ENCODE assay signal across 9 cellular contexts in genomic region chr12:47949441-47950341, GRCh38. TPM values are rescaled to one million over a fixed set of nuclear protein-coding genes. Genes with fewer than 3 reads are reported as not detected.
A peak's percentile ranks its signal among the peaks of the same experiment; 100 is the strongest.
DNase-seq lines count a peak whose midpoint lies in the region; ATAC-seq, FAIRE-seq and TF ChIP-seq lines count a peak whose summit lies in the region.
"Had no signal": no experiment of that assay in that cellular context is flagged by ENCODE, and none has a peak within 500 bp of the region (broad histone marks: within the 10 kb centered on the region; RNA-seq: fewer than 3 reads in every experiment).

No MANE protein-coding gene starts in this region.

- FAIRE-seq in GM12878 (lab: Jason Lieb, UNC), result peak; percentile 69

- H3K9me3 ChIP-seq in GM12878 (replicated peaks; ENCODE audit: control insufficient read depth, insufficient read depth, low read length), result no peaks in the 10 kb centered on the region
- H3K9me3 ChIP-seq in hepatocyte (ENCODE audit: low read depth), result no peaks in the 10 kb centered on the region
- H3K9me3 ChIP-seq in gastrocnemius medialis, result no peaks in the 10 kb centered on the region

- TF ChIP-seq POLR2A in GM12878 (IDR thresholded peaks at IDR 0.05; ENCODE audit: low read depth, low read length) (no peak), gastrocnemius medialis (IDR thresholded peaks at IDR 0.05) (no peak)

- no peak overlapping the region for H3K9ac ChIP-seq in GM12878 (ENCODE audit: control insufficient read depth, insufficient read depth, low read length)

- RAD21 ChIA-PET in GM12878 (lab: Charles Lee; ENCODE audit: unreplicated experiment), result interaction anchor here (0.9 to 1.9 kb wide), 11 partner anchors 15 to 298 kb away, joined by 3 to 11 read pairs (median 4); partner anchors contain the start of gene VDR

- H4K20me1 ChIP-seq in GM12878 (ENCODE audit: control insufficient read depth, insufficient read depth) (no peaks in the 10 kb centered on the region), hepatocyte (ENCODE audit: insufficient read depth, poor library complexity, severe bottlenecking) (no peaks in the 10 kb centered on the region)

- H3K4me2 ChIP-seq in GM12878 (ENCODE audit: control insufficient read depth, insufficient read depth) (no peak overlapping the region), hepatocyte (no peak overlapping the region)

- peak; percentile 37 for DNase-seq in AG09309 (ENCODE audit: low read depth)
- DNase-seq in NCI-H1436 (lab: John Stamatoyannopoulos, UW), result peak; percentile 61
- DNase-seq in T follicular helper cell (ENCODE audit: low read depth), result peak; percentile 25
- DNase-seq in GM12878 (ENCODE audit: low read depth, low spot score), result no peak
- peak; percentile 88 for DNase-seq in hepatocyte (ENCODE audit: low spot score)
- peak; percentile 29 to 58 for DNase-seq in gastrocnemius medialis
- no peak for DNase-seq in occipital lobe (lab: John Stamatoyannopoulos, UW)

- TF ChIP-seq RAD21 in GM12878 (IDR thresholded peaks at IDR 0.05; ENCODE audit: insufficient read depth, low read depth, low read length), result peak; percentile 76

- CTCF ChIA-PET in GM12878 (lab: Yijun Ruan, JAX), result interaction anchor here (0.6 to 3.7 kb wide), 37 partner anchors 8 to 665 kb away, joined by 3 to 35 read pairs (median 4); partner anchors contain the start of genes TMEM106C and VDR

- H3K79me2 ChIP-seq in GM12878 (ENCODE audit: control insufficient read depth, insufficient read depth, low read length), result no peaks in the 10 kb centered on the region
- no peaks in the 10 kb centered on the region for H3K79me2 ChIP-seq in hepatocyte

- POLR2A ChIA-PET in GM12878 (lab: Charles Lee), result no interaction called here

- TF ChIP-seq CTCF in AG09309 (IDR thresholded peaks at IDR 0.05; ENCODE audit: control insufficient read depth, insufficient read depth, low read depth, low read length, missing control alignments) (peak; percentile 96), GM12878 (IDR thresholded peaks at IDR 0.05 in 2 of 3, conservative IDR thresholded peaks at IDR 0.05 in 1 of 3; ENCODE audit: control insufficient read depth in 2 of 3, extremely low read depth in 1 of 3, insufficient read depth in 1 of 3, low read depth in 3 of 3, low read length in 3 of 3) (peak; percentile 75 to 89 (median 87)), hepatocyte (IDR thresholded peaks at IDR 0.05; ENCODE audit: poor library complexity) (peak; percentile 80), gastrocnemius medialis (IDR thresholded peaks at IDR 0.05 in 4 of 5, conservative IDR thresholded peaks at IDR 0.05 in 1 of 5) (peak; percentile 66 to 76 (median 72))

- no peak overlapping the region for H2AFZ ChIP-seq in GM12878 (ENCODE audit: control insufficient read depth, low read depth, low read length)
- H2AFZ ChIP-seq in hepatocyte, result no peak overlapping the region

- H3K4me3 ChIP-seq in AG09309 (ENCODE audit: control insufficient read depth, low read depth, low read length) (no peak overlapping the region), GM12878 (no peak overlapping the region), hepatocyte (no peak overlapping the region), gastrocnemius medialis (no peak overlapping the region)

- H3K9me2 ChIP-seq in hepatocyte (replicated peaks; ENCODE audit: insufficient read depth), result no peaks in the 10 kb centered on the region

- H3K27me3 ChIP-seq in GM12878 (replicated peaks in 1 of 2; ENCODE audit: control insufficient read depth in 2 of 2, insufficient read depth in 2 of 2, low read length in 1 of 2) (0 out of 4 replicates have a peak, but pooled peaks cover 0 to 5% of the 10 kb centered on the region in 2 experiments), hepatocyte (no peaks in the 10 kb centered on the region), gastrocnemius medialis (no peaks in the 10 kb centered on the region)

- H3K36me3 ChIP-seq in GM12878 (ENCODE audit: control insufficient read depth in 2 of 2, insufficient read depth in 2 of 2, low read length in 1 of 2), result no peaks in the 10 kb centered on the region
- H3K36me3 ChIP-seq in hepatocyte (replicated peaks; ENCODE audit: insufficient read depth, low read depth), result no peaks in the 10 kb centered on the region
- no peaks in the 10 kb centered on the region for H3K36me3 ChIP-seq in gastrocnemius medialis

- SMC1A ChIA-PET in GM12878 (lab: Charles Lee; ENCODE audit: uncharacterized antibody, unreplicated experiment), result interaction anchor here (0.5 to 2.5 kb wide), 13 partner anchors 14 to 207 kb away, joined by 3 to 12 read pairs (median 4); partner anchors contain the start of gene TMEM106C

- 44% methylated on average over 32 of the region's 32 CpGs for WGBS in GM12878 (ENCODE audit: insufficient coverage, insufficient replicate concordance, low lambda C conversion rate, missing lambda C conversion rate)
- 62% methylated on average over 32 of the region's 32 CpGs for WGBS in hepatocyte (ENCODE audit: low lambda C conversion rate, missing lambda C conversion rate)

- intact Hi-C loops in GM12878 (cut with micrococcal nuclease; ENCODE audit: unreplicated experiment) (loop anchor here (1.0 to 5.0 kb wide), 2 partner anchors 47 to 152 kb away; partner anchors contain the start of gene VDR), gastrocnemius medialis (cut with DNase I; ENCODE audit: low total_unique reads) (no loop called here)

- ATAC-seq in GM18868 (IDR thresholded peaks at IDR 0.05; ENCODE audit: unreplicated experiment) (peak; percentile 53), GM12878 (peak; percentile 93), gastrocnemius medialis (peak in 1 of 2 donors; percentile 81)

- no peak for TF ChIP-seq EP300 in GM12878 (IDR thresholded peaks at IDR 0.05; ENCODE audit: borderline replicate concordance in 1 of 2, control insufficient read depth in 1 of 2, low read depth in 2 of 2, low read length in 2 of 2)

- H3K27ac ChIP-seq in GM12878 (ENCODE audit: control insufficient read depth, insufficient read depth) (no peak overlapping the region), hepatocyte (no peak overlapping the region), gastrocnemius medialis (no peak overlapping the region)

- no TSS peak for BruUV-seq in GM12878 (replicated peaks; lab: Mats Ljungman, UMichigan)

- in situ Hi-C loops in GM12878 (cut with MboI) (no loop called here), gastrocnemius medialis (cut with MboI; ENCODE audit: low sequenced_read_pairs in 4 of 4) (loop anchor here in 3 of 4 donors (25.0 kb wide), 1 partner anchor 238 kb away; the partner anchor contains the start of gene CCDC184 (in 3 of the 3))

- H3K4me1 ChIP-seq in GM12878 (ENCODE audit: control insufficient read depth, insufficient read depth, low read length), result no peaks in the 10 kb centered on the region
- H3K4me1 ChIP-seq in hepatocyte (ENCODE audit: insufficient read depth), result peaks cover 7% of the 10 kb centered on the region
- no peaks in the 10 kb centered on the region for H3K4me1 ChIP-seq in gastrocnemius medialis

RNA-seq across cellular contexts. Expression of gene TMEM106C, which starts 13.7 kb away (rescaled TPM):
- total RNA-seq in GM12878 (2013; cell fraction: nucleolus; rRNA removed), result 105 and 120 TPM in 2 replicates
- total RNA-seq in GM12878 (2014; rRNA removed) (106 TPM in 2 replicates), GM12878 (2014; rRNA removed; fragmentation: Illumina TruSeq; extraction: Trizol) (97.4 and 101 TPM in 2 replicates), GM12878 (2021) (90.2 and 93.1 TPM in 2 replicates), hepatocyte (113 and 124 TPM in 2 replicates), gastrocnemius medialis (10 to 100 TPM; 11.8 to 27.1 (median 24.8) TPM), occipital lobe (73.6 TPM)
- 102 TPM for polyA plus RNA-seq in GM12878 (2011; ENCODE audit: low read depth)
- polyA plus RNA-seq in GM12878 (2011; rRNA removed) (215 and 280 TPM in 2 replicates), GM12878 (2014; fragmentation: Illumina TruSeq; extraction: Trizol) (142 and 144 TPM in 2 replicates), GM12878 (2014; fragmentation: Nextera tagmentation; extraction: Ambion mirVana) (100 to 1,000 TPM; 190 to 236 TPM), GM12878 (2014; rRNA removed) (114 and 130 TPM in 2 replicates), GM12878 (2016; fragmentation: Nextera tagmentation; extraction: Ambion mirVana) (100 to 1,000 TPM; 177 to 179 TPM), hepatocyte (98.1 and 101 TPM in 2 replicates)
- 220 and 225 TPM in 2 replicates for polyA plus RNA-seq in GM12878 (2011; cell fraction: cytosol; rRNA removed)
- 244 and 345 TPM in 2 replicates for polyA plus RNA-seq in GM12878 (2011; cell fraction: nucleus; rRNA removed)
- 77.6 and 88.3 TPM in 2 replicates for polyA plus RNA-seq in GM12878 (2012)
- 226 and 281 TPM in 2 replicates for polyA minus RNA-seq in GM12878 (2011; rRNA and poly(A)+ RNA removed)
- 35.0 and 56.6 TPM in 2 replicates for polyA minus RNA-seq in GM12878 (2011; cell fraction: cytosol; rRNA and poly(A)+ RNA removed)
- 128 and 153 TPM in 2 replicates for polyA minus RNA-seq in GM12878 (2011; cell fraction: nucleus; rRNA and poly(A)+ RNA removed)

RNA-seq across cellular contexts. Expression of gene VDR, which starts 44.9 kb away (rescaled TPM):
- total RNA-seq in GM12878 (2013; cell fraction: nucleolus; rRNA removed), result 5.2 and 6.8 TPM in 2 replicates
- 2.0 and 2.9 TPM in 2 replicates for total RNA-seq in GM12878 (2014; rRNA removed)
- total RNA-seq in GM12878 (2014; rRNA removed; fragmentation: Illumina TruSeq; extraction: Trizol), result 1.7 TPM in 2 replicates
- total RNA-seq in GM12878 (2021), result 3.0 and 3.8 TPM in 2 replicates
- polyA plus RNA-seq in GM12878 (2011; ENCODE audit: low read depth), result 4.1 TPM
- 3.0 and 7.9 TPM in 2 replicates for polyA plus RNA-seq in GM12878 (2011; rRNA removed)
- polyA plus RNA-seq in GM12878 (2011; cell fraction: cytosol; rRNA removed), result 7.6 and 7.7 TPM in 2 replicates
- 4.9 and 10.2 TPM in 2 replicates for polyA plus RNA-seq in GM12878 (2011; cell fraction: nucleus; rRNA removed)
- 5.7 and 6.8 TPM in 2 replicates for polyA plus RNA-seq in GM12878 (2012)
- polyA plus RNA-seq in GM12878 (2014; fragmentation: Illumina TruSeq; extraction: Trizol), result 4.2 and 5.0 TPM in 2 replicates
- under 1 TPM; 0.27 to 0.75 TPM for polyA plus RNA-seq in GM12878 (2014; fragmentation: Nextera tagmentation; extraction: Ambion mirVana)
- 2.9 and 3.1 TPM in 2 replicates for polyA plus RNA-seq in GM12878 (2014; rRNA removed)
- polyA plus RNA-seq in GM12878 (2016; fragmentation: Nextera tagmentation; extraction: Ambion mirVana), result 1 to 10 TPM; 2.7 to 3.5 TPM
- polyA minus RNA-seq in GM12878 (2011; rRNA and poly(A)+ RNA removed), result 10.7 and 17.9 TPM in 2 replicates
- 4.1 TPM in 2 replicates for polyA minus RNA-seq in GM12878 (2011; cell fraction: cytosol; rRNA and poly(A)+ RNA removed)
- 3.5 and 6.7 TPM in 2 replicates for polyA minus RNA-seq in GM12878 (2011; cell fraction: nucleus; rRNA and poly(A)+ RNA removed)
- 2.6 and 3.2 TPM in 2 replicates for total RNA-seq in hepatocyte
- polyA plus RNA-seq in hepatocyte, result 4.9 and 6.1 TPM in 2 replicates
- total RNA-seq in gastrocnemius medialis, result 1 to 10 TPM; 3.2 to 6.1 (median 4.4) TPM
- not detected for total RNA-seq in occipital lobe

RNA-seq across cellular contexts. Expression of gene COL2A1, which starts 54.6 kb away (rescaled TPM):
- not detected in 2 replicates for total RNA-seq in GM12878 (2013; cell fraction: nucleolus; rRNA removed)
- total RNA-seq in GM12878 (2014; rRNA removed) (0.27 and 0.28 TPM in 2 replicates), GM12878 (2014; rRNA removed; fragmentation: Illumina TruSeq; extraction: Trizol) (0.09 and 0.13 TPM in 2 replicates), GM12878 (2021) (0.66 and 0.67 TPM in 2 replicates), hepatocyte (32.7 and 52.5 TPM in 2 replicates), gastrocnemius medialis (not detected), occipital lobe (0.78 TPM)
- polyA plus RNA-seq in GM12878 (2011; ENCODE audit: low read depth), result 0.12 TPM
- polyA plus RNA-seq in GM12878 (2011; rRNA removed) (not detected in 2 replicates), GM12878 (2014; fragmentation: Illumina TruSeq; extraction: Trizol) (0.12 and 0.25 TPM in 2 replicates), GM12878 (2014; fragmentation: Nextera tagmentation; extraction: Ambion mirVana) (under 1 TPM; 0.06 to 0.09 TPM), GM12878 (2014; rRNA removed) (0.33 and 0.65 TPM in 2 replicates), GM12878 (2016; fragmentation: Nextera tagmentation; extraction: Ambion mirVana) (under 1 TPM; 0.19 TPM), hepatocyte (43.8 and 57.9 TPM in 2 replicates)
- polyA plus RNA-seq in GM12878 (2011; cell fraction: cytosol; rRNA removed), result 0.02 TPM in 1 of 2 replicates, not detected in the other
- 0.07 and 0.13 TPM in 2 replicates for polyA plus RNA-seq in GM12878 (2011; cell fraction: nucleus; rRNA removed)
- polyA plus RNA-seq in GM12878 (2012), result 0.12 and 0.13 TPM in 2 replicates
- polyA minus RNA-seq in GM12878 (2011; rRNA and poly(A)+ RNA removed), result not detected in 2 replicates
- polyA minus RNA-seq in GM12878 (2011; cell fraction: cytosol; rRNA and poly(A)+ RNA removed), result not detected in 2 replicates
- polyA minus RNA-seq in GM12878 (2011; cell fraction: nucleus; rRNA and poly(A)+ RNA removed), result not detected in 2 replicates
- total RNA-seq: mononuclear cell had no signal

Comparison
In these comparisons a context has a peak if more than half of its experiments do, and no peak if none do; other contexts are left out.
1. DNase-seq: peak in AG09309 (single experiment), NCI-H1436 (single experiment), T follicular helper cell (single experiment), hepatocyte (single experiment) and gastrocnemius medialis (2 of 2); none in GM12878 (single experiment) and occipital lobe (single experiment).
2. RNA of gene COL2A1, which starts 54.6 kb away (total RNA-seq): 32.7 to 52.5 TPM in hepatocyte; 0.78 TPM in occipital lobe (single experiment), 0.09 to 0.67 TPM in GM12878 and not detected in gastrocnemius medialis; every median in the first group is over 10 times any median in the second.
3. Peak in every context shown above with its lines, with median percentiles within 50 percentile points of each other: CTCF ChIP-seq.